11 cellular contexts compared by ENCODE assay signal in genomic region chr21:32285476-32285875, GRCh38. TPM values are rescaled to one million over a fixed set of nuclear protein-coding genes. Genes with fewer than 3 reads are reported as not detected.
"Had no signal": no experiment of that assay in that cellular context is flagged by ENCODE, and none has a peak within 500 bp of the region (broad histone marks: within the 10 kb centered on the region; RNA-seq: fewer than 3 reads in every experiment).

No MANE protein-coding gene starts in this region.

- H3K4me3 ChIP-seq: GM23248, GM23338, HAP-1 had no signal

- H3K4me1 ChIP-seq: HAP-1 had no signal

- H3K9me3 ChIP-seq: HAP-1 had no signal

- H3K4me3 Mint-ChIP-seq: GM23338, H9, HFFc6 had no signal

- H3K27ac ChIP-seq: GM23248 had no signal

- H3K4me1 Mint-ChIP-seq: GM23338 had no signal

- ATAC-seq: GM23338, HCT116 had no signal

- DNase-seq: GM23248, GOT3, H7, H9, HCEC 1CT, HFFc6 had no signal

- H3K27ac Mint-ChIP-seq: GM23338, H9, HFFc6 had no signal

- H3K9me3 Mint-ChIP-seq: HFFc6 had no signal

- H3K36me3 ChIP-seq: HAP-1 had no signal

RNA-seq across cellular contexts. Expression of gene MRAP, which starts 13.2 kb away (rescaled TPM):
- total RNA-seq: GM23248, GM23338, H1, H4, H7, H9, HFFc6 had no signal
- polyA plus RNA-seq: GM23248, H1 had no signal
